ENCODE assay signal across 8 cellular contexts in the genomic region with DNA sequence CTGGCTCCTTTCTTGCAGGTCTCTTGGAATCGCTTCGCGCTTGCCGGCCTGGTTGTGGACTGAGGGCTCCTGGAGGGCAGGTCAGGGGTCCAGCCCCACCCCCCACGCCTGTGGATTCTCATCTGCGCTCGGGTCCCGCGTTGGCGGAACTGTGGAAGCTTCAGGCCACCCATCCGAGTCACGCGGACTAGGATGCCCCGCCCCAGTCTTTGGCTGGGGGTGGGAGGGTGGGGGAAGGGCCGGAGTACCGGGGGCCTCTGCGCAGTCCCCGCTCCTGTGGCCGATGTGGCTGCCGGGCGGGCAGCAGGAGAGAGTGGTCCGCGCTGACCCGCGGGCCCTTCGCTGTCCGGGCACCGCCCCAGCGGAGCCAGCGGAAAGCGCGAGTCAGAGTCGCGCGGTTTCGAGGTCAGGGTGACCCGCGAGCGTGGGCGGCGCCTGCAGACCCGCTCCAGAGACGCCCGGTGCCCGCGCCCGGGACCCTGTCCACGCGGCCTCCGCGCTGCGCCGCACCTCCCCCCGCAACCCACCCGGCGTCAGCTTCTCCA.
DNase-seq lines count a peak whose midpoint lies in the region; ATAC-seq lines count a peak whose summit lies in the region.

No MANE protein-coding gene starts in this region.

- ATAC-seq in GM18498 (IDR thresholded peaks at IDR 0.05; ENCODE audit: unreplicated experiment): peak; percentile 36
- no peak for ATAC-seq in stimulated activated naive CD8-positive, alpha-beta T cell treated with anti-CD3 and anti-CD28 coated beads, Interleukin-15, Interleukin-2, amounts not matched to agents 100 U/mL and 50 U/mL, for 24 hours
- no peak for ATAC-seq in HG03025 (IDR thresholded peaks at IDR 0.05; ENCODE audit: low FRiP score, unreplicated experiment)
- ATAC-seq in GM21529 (IDR thresholded peaks at IDR 0.05; ENCODE audit: unreplicated experiment): no peak

- DNase-seq in activated CD4-positive, alpha-beta T cell treated with anti-CD3 and anti-CD28 coated beads for 1 hour: peak; percentile 26
- DNase-seq in effector CD8-positive, alpha-beta T cell (lab: John Stamatoyannopoulos, UW): peak; percentile 16
- DNase-seq in medulla oblongata (ENCODE audit: extremely low spot score) (peak; percentile 27), NCI-H2029 (lab: John Stamatoyannopoulos, UW) (no peak)
- DNase-seq in stimulated activated naive CD8-positive, alpha-beta T cell treated with anti-CD3 and anti-CD28 coated beads, Interleukin-15, Interleukin-2, amounts not matched to agents 100 U/mL and 50 U/mL, for 24 hours: peak; percentile 62
